In genomic region chr4:168516841-168517240, GRCh38 we compare ENCODE assay signal across 1 cellular context.
TF ChIP-seq lines count a peak whose summit lies in the region.

No MANE protein-coding gene starts in this region.

TF ChIP-seq in IMR-90, 13 proteins besides CTCF, POLR2A, EP300 and RAD21:
- TF ChIP-seq RFX5 (IDR thresholded peaks at IDR 0.05; ENCODE audit: low read depth, low read length): no peak
- no peak for TF ChIP-seq RCOR1 (IDR thresholded peaks at IDR 0.05; ENCODE audit: insufficient replicate concordance, low read length)
- TF ChIP-seq SMC3 (IDR thresholded peaks at IDR 0.05; ENCODE audit: low read depth, low read length): no peak
- no peak for TF ChIP-seq FOS (IDR thresholded peaks at IDR 0.05; ENCODE audit: low read depth, low read length)
- TF ChIP-seq USF2 (IDR thresholded peaks at IDR 0.05; ENCODE audit: low read depth, low read length): no peak
- no peak for TF ChIP-seq NFE2L2 (IDR thresholded peaks at IDR 0.05; ENCODE audit: low read depth, low read length)
- no peak for TF ChIP-seq CHD1 (IDR thresholded peaks at IDR 0.05; ENCODE audit: low read depth, low read length)
- TF ChIP-seq BHLHE40 (IDR thresholded peaks at IDR 0.05; ENCODE audit: low read depth, low read length): no peak
- no peak for TF ChIP-seq MAFK (IDR thresholded peaks at IDR 0.05; ENCODE audit: low read depth, low read length)
- TF ChIP-seq CEBPB (IDR thresholded peaks at IDR 0.05; ENCODE audit: low read depth, low read length): no peak
- TF ChIP-seq MXI1 (IDR thresholded peaks at IDR 0.05; ENCODE audit: borderline replicate concordance, low read depth, low read length): no peak
